Comparison of ENCODE assay signal across 1 cellular context in genomic region chr14:31933716-31934115, GRCh38.
TF ChIP-seq lines count a peak whose summit lies in the region.

No MANE protein-coding gene starts in this region.

TF ChIP-seq in HCT116, 20 proteins besides CTCF, POLR2A, EP300 and RAD21 (continued from another document):
- no peak for TF ChIP-seq ZBTB33 (IDR thresholded peaks at IDR 0.05; ENCODE audit: extremely low read depth, insufficient replicate concordance, low read length)
- no peak for TF ChIP-seq POLR2AphosphoS5 (IDR thresholded peaks at IDR 0.05; ENCODE audit: low read depth, low read length)
- no peak for TF ChIP-seq EZH2 (IDR thresholded peaks at IDR 0.05)
- no peak for TF ChIP-seq ZFX (IDR thresholded peaks at IDR 0.05)
- no peak for TF ChIP-seq TCF7L2 (IDR thresholded peaks at IDR 0.05; ENCODE audit: borderline replicate concordance, extremely low read depth, insufficient read depth, insufficient read length)
- TF ChIP-seq EGR1 (IDR thresholded peaks at IDR 0.05; ENCODE audit: low read depth) = no peak
- no peak for TF ChIP-seq SIN3A (IDR thresholded peaks at IDR 0.05; ENCODE audit: low read depth)
- no peak for TF ChIP-seq MAX (IDR thresholded peaks at IDR 0.05)
- no peak for TF ChIP-seq SP1 (IDR thresholded peaks at IDR 0.05; ENCODE audit: low read depth)
- TF ChIP-seq ELF1 (IDR thresholded peaks at IDR 0.05; ENCODE audit: borderline replicate concordance, low read depth) = no peak
- TF ChIP-seq EZH2phosphoT487 (IDR thresholded peaks at IDR 0.05; ENCODE audit: borderline replicate concordance) = no peak
- TF ChIP-seq REST (IDR thresholded peaks at IDR 0.05; ENCODE audit: low read depth) = no peak
- no peak for TF ChIP-seq ATF3 (IDR thresholded peaks at IDR 0.05)
- TF ChIP-seq SRF (IDR thresholded peaks at IDR 0.05; ENCODE audit: low read depth) = no peak
- TF ChIP-seq ZNF274 (IDR thresholded peaks at IDR 0.05; ENCODE audit: low read depth, low read length) = no peak
- TF ChIP-seq YY1 (IDR thresholded peaks at IDR 0.05; ENCODE audit: extremely low read depth, insufficient replicate concordance, low read depth, low read length) = no peak
TF ChIP-seq in HCT116: peak in this region for 0.
